In the genomic region with DNA sequence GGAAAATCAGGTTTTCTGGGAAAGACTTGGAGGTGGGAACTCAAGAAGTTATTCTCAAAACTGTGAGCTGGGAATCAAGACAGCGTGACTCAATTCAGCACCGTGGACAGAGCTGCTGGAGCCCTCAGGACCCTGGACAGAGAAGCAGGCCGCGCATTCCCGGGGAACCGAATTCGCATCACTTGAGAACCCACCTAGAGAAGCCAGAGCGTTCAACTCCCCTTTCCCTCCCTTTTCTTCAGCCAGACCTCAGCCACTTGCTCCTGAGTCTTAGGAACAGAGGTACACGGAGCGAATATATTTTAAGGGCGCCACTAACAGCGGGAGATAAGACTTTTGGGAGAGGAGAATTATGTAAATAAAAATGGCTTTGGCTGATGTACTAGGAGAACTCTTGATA, we compare ENCODE assay signal across 8 cellular contexts. TPM values are rescaled to one million over a fixed set of nuclear protein-coding genes. Genes with fewer than 3 reads are reported as not detected.
DNase-seq lines count a peak whose midpoint lies in the region; ATAC-seq lines count a peak whose summit lies in the region.

No MANE protein-coding gene starts in this region.

- H3K9me3 Mint-ChIP-seq in natural killer cell treated with Interleukin-12 subunit alpha and Interleukin-12 subunit beta and Interleukin-15 and Interleukin-18, amount 100 ng/mL, for 72 hours: peaks cover 3% of the 10 kb centered on the region

- H3K27me3 Mint-ChIP-seq in natural killer cell treated with Interleukin-12 subunit alpha and Interleukin-12 subunit beta and Interleukin-15 and Interleukin-18, amount 100 ng/mL, for 72 hours: peaks cover 45 to 55% of the 10 kb centered on the region in 2 donors

- H3K4me3 Mint-ChIP-seq in natural killer cell treated with Interleukin-12 subunit alpha and Interleukin-12 subunit beta and Interleukin-15 and Interleukin-18, amount 100 ng/mL, for 72 hours: no peak overlapping the region

- peak; percentile 77 for DNase-seq in EH (ENCODE audit: low read depth)
- DNase-seq in NOMO-1 treated with DMSO at 0.1 percent for 48 hours (lab: John Stamatoyannopoulos, UW; ENCODE audit: unreplicated experiment): peak; percentile 49
- peak; percentile 66 for DNase-seq in activated T-cell treated with anti-CD3 and anti-CD28 coated beads for 48 hours (ENCODE audit: low read depth)
- peak; percentile 79 for DNase-seq in fibroblast of peridontal ligament (ENCODE audit: extremely low read depth)
- DNase-seq in natural killer cell treated with Interleukin-12 subunit alpha and Interleukin-12 subunit beta and Interleukin-15 and Interleukin-18, amount 100 ng/mL, for 72 hours (ENCODE audit: low spot score): peak; percentile 79
- DNase-seq in stimulated activated naive CD4-positive, alpha-beta T cell treated with Interleukin-2 at 50 U/mL for 16 hours (lab: John Stamatoyannopoulos, UW): peak; percentile 66

- no peaks in the 10 kb centered on the region for H3K36me3 Mint-ChIP-seq in natural killer cell treated with Interleukin-12 subunit alpha and Interleukin-12 subunit beta and Interleukin-15 and Interleukin-18, amount 100 ng/mL, for 72 hours

- H3K4me1 Mint-ChIP-seq in natural killer cell treated with Interleukin-12 subunit alpha and Interleukin-12 subunit beta and Interleukin-15 and Interleukin-18, amount 100 ng/mL, for 72 hours (ENCODE audit: low read depth in 2 of 2): peaks cover 15 to 18% of the 10 kb centered on the region in 2 donors

- H3K27ac Mint-ChIP-seq in natural killer cell treated with Interleukin-12 subunit alpha and Interleukin-12 subunit beta and Interleukin-15 and Interleukin-18, amount 100 ng/mL, for 72 hours: no peak overlapping the region

- ATAC-seq in natural killer cell treated with Interleukin-12 subunit alpha and Interleukin-12 subunit beta and Interleukin-15 and Interleukin-18, amount 100 ng/mL, for 72 hours: peak; percentile 74 to 84
- ATAC-seq in HG02852 (IDR thresholded peaks at IDR 0.05; ENCODE audit: unreplicated experiment): no peak
- ATAC-seq in HG02970 (IDR thresholded peaks at IDR 0.05; ENCODE audit: low FRiP score, unreplicated experiment): no peak

RNA-seq across cellular contexts. Expression of a gene that starts 2.0 kb away (rescaled TPM):
- not detected for total RNA-seq in natural killer cell treated with Interleukin-12 subunit alpha and Interleukin-12 subunit beta and Interleukin-15 and Interleukin-18, amount 100 ng/mL, for 72 hours

RNA-seq across cellular contexts. Expression of a gene that starts 23.5 kb away (rescaled TPM):
- total RNA-seq in natural killer cell treated with Interleukin-12 subunit alpha and Interleukin-12 subunit beta and Interleukin-15 and Interleukin-18, amount 100 ng/mL, for 72 hours: 10 to 100 TPM; 63.5 to 87.7 TPM

RNA-seq across cellular contexts. Expression of a gene that starts 36.1 kb away (rescaled TPM):
- total RNA-seq in natural killer cell treated with Interleukin-12 subunit alpha and Interleukin-12 subunit beta and Interleukin-15 and Interleukin-18, amount 100 ng/mL, for 72 hours: not detected

RNA-seq across cellular contexts. Expression of a gene that starts 54.7 kb away (rescaled TPM):
- under 1 TPM in 1 of 2 donors, not detected in 1; 0.95 TPM for total RNA-seq in natural killer cell treated with Interleukin-12 subunit alpha and Interleukin-12 subunit beta and Interleukin-15 and Interleukin-18, amount 100 ng/mL, for 72 hours

Comparison
In these comparisons a context has a peak if more than half of its experiments do, and no peak if none do; other contexts are left out.
1. ATAC-seq: peak in natural killer cell treated with Interleukin-12 subunit alpha and Interleukin-12 subunit beta and Interleukin-15 and Interleukin-18, amount 100 ng/mL, for 72 hours (2 of 2); none in HG02852 (single experiment) and HG02970 (single experiment).
2. Peak in every context shown above with its lines, with median percentiles within 50 percentile points of each other: DNase-seq.